24 cellular contexts compared by ENCODE assay signal in genomic region chr10:81514811-81515210, GRCh38.
"Had no signal": no experiment of that assay in that cellular context is flagged by ENCODE, and none has a peak within 500 bp of the region (broad histone marks: within the 10 kb centered on the region; RNA-seq: fewer than 3 reads in every experiment).

No MANE protein-coding gene starts in this region.

- H3K27ac ChIP-seq: colonic mucosa, epithelial cell of prostate, esophagus squamous epithelium, gastroesophageal sphincter, heart left ventricle, left lung, lower lobe of right lung had no signal

- H3K4me3 ChIP-seq: colonic mucosa, esophagus squamous epithelium, gastroesophageal sphincter, heart left ventricle, left lung, lower lobe of right lung, mucosa of descending colon had no signal

- H3K4me1 ChIP-seq: colonic mucosa, esophagus squamous epithelium, gastroesophageal sphincter, heart left ventricle, left lung, lower lobe of right lung had no signal

- H3K36me3 ChIP-seq: colonic mucosa, esophagus squamous epithelium, gastroesophageal sphincter, heart left ventricle, left lung, lower lobe of right lung had no signal

- ATAC-seq: effector memory CD8-positive, alpha-beta T cell; esophagus mucosa; gastroesophageal sphincter; heart left ventricle; left cardiac atrium; left lung; left ventricle myocardium superior; lower lobe of right lung; mucosa of descending colon had no signal

- DNase-seq: colonic mucosa; cortex of kidney; effector CD8-positive, alpha-beta T cell; effector memory CD8-positive, alpha-beta T cell; endodermal cell; erythroblast; esophagus squamous epithelium; foreskin fibroblast; heart left ventricle; hypothalamus; left cardiac atrium; left lung; left ventricle myocardium superior; lower lobe of right lung; mesenchymal stem cell; mucosa of descending colon; naive B cell had no signal

- H3K27me3 ChIP-seq: colonic mucosa, esophagus squamous epithelium, gastroesophageal sphincter, heart left ventricle, left lung had no signal

- FAIRE-seq: endometrium, frontal cortex, islet of Langerhans, keratinocyte had no signal

- H3K9me3 ChIP-seq: colonic mucosa, esophagus squamous epithelium, gastroesophageal sphincter had no signal
